In the genomic region with DNA sequence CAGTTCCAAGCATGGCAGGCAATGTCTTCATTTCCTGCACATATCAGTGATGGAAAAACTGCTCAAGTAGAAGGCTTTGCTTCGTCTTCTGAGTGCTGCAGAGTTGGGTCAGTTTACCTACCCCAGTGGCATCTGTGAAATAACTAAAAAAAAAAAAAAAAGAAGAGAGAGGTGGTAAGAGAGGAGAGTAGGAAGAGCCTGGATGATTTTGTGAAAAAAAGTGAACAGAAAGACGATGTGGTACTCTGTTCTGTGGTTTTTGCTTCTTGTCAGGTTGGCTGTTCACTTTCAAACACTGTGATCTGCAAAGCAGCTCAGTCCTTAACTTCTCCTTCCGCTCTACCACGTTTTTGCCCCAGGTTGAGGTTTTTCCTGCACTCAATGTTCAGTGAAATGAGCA, we compare ENCODE assay signal across 9 cellular contexts. TPM values are rescaled to one million over a fixed set of nuclear protein-coding genes. Genes with fewer than 3 reads are reported as not detected.
A peak's percentile ranks its signal among the peaks of the same experiment; 100 is the strongest.
DNase-seq lines count a peak whose midpoint lies in the region; ATAC-seq and TF ChIP-seq lines count a peak whose summit lies in the region.
"Had no signal": no experiment of that assay in that cellular context is flagged by ENCODE, and none has a peak within 500 bp of the region (broad histone marks: within the 10 kb centered on the region; RNA-seq: fewer than 3 reads in every experiment).

A gene with protein sequence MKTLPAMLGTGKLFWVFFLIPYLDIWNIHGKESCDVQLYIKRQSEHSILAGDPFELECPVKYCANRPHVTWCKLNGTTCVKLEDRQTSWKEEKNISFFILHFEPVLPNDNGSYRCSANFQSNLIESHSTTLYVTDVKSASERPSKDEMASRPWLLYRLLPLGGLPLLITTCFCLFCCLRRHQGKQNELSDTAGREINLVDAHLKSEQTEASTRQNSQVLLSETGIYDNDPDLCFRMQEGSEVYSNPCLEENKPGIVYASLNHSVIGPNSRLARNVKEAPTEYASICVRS (minus strand): TSS at position 145 of the 400 bp plus-strand sequence. CDS start 114 bp downstream, at position 31.

- peak; percentile 49 for ATAC-seq in HG02938 (IDR thresholded peaks at IDR 0.05; ENCODE audit: unreplicated experiment)
- ATAC-seq in T-helper 17 cell, result peak; percentile 66
- no peak for ATAC-seq in gastroesophageal sphincter

- H3K4me3 ChIP-seq in thymus (ENCODE audit: low read length) (peak within 1 kb of the TSS; percentile 41), gastroesophageal sphincter (no peak within 1 kb of the TSS), suprapubic skin (no peak within 1 kb of the TSS)

- no peaks in the 10 kb centered on the region for H3K27me3 Mint-ChIP-seq in T-helper 17 cell

- H3K4me1 Mint-ChIP-seq in T-helper 17 cell, result peaks cover 41% of the 10 kb centered on the region

- TF ChIP-seq EP300 in gastroesophageal sphincter (IDR thresholded peaks at IDR 0.05) (no peak), suprapubic skin (IDR thresholded peaks at IDR 0.05) (no peak)

- peak within 1 kb of the TSS; percentile 95 for H3K4me3 Mint-ChIP-seq in T-helper 17 cell

- H3K9me3 ChIP-seq in T-helper 17 cell (ENCODE audit: control insufficient read depth, low read length, poor library complexity, severe bottlenecking), result no peaks in the 10 kb centered on the region
- H3K9me3 ChIP-seq in thymus (ENCODE audit: control insufficient read depth), result no peaks in the 10 kb centered on the region
- H3K9me3 ChIP-seq in gastroesophageal sphincter, result no peaks in the 10 kb centered on the region
- no peaks in the 10 kb centered on the region for H3K9me3 ChIP-seq in suprapubic skin

- peaks cover 2% of the 10 kb centered on the region for H3K36me3 Mint-ChIP-seq in T-helper 17 cell (ENCODE audit: low read depth)

- H3K27ac Mint-ChIP-seq in T-helper 17 cell, result peak within 1 kb of the TSS; percentile 98

- no peaks in the 10 kb centered on the region for H3K27me3 ChIP-seq in thymus (ENCODE audit: control insufficient read depth, insufficient read depth)
- H3K27me3 ChIP-seq in gastroesophageal sphincter, result no peaks in the 10 kb centered on the region
- no peaks in the 10 kb centered on the region for H3K27me3 ChIP-seq in suprapubic skin

- WGBS in thymus, result 7% methylated on average over 4 of the region's 4 CpGs
- WGBS in gastroesophageal sphincter (ENCODE audit: low coverage in 1 of 2), 2 donors, result 67 to 84% methylated on average over 3 to 4 of the region's 4 CpGs
- WGBS in suprapubic skin, result 71% methylated on average over 4 of the region's 4 CpGs

- TF ChIP-seq CTCF in gastroesophageal sphincter (IDR thresholded peaks at IDR 0.05) (no peak), suprapubic skin (IDR thresholded peaks at IDR 0.05) (no peak)

- TF ChIP-seq POLR2A in gastroesophageal sphincter (IDR thresholded peaks at IDR 0.05) (no peak), suprapubic skin (IDR thresholded peaks at IDR 0.05) (no peak)

- peak; percentile 26 to 31 for DNase-seq in stimulated activated CD4-positive, alpha-beta T cell treated with anti-CD3 and anti-CD28 coated beads, Interleukin-2, amount 100 ng/mL, for 24 hours
- DNase-seq in stimulated activated CD4-positive, alpha-beta T cell treated with anti-CD3 and anti-CD28 coated beads, Interleukin-12 subunit alpha, Interleukin-12 subunit beta, amount 100 ng/mL, for 4 hours, result no peak
- no peak for DNase-seq in T-helper 17 cell
- no peak for DNase-seq in dermis blood vessel endothelial cell
- no peak for DNase-seq in suprapubic skin (ENCODE audit: low spot score in 2 of 2)
- DNase-seq: NCI-H2029 treated with DMSO at 0.1 percent for 48 hours had no signal

- H3K36me3 ChIP-seq in thymus (ENCODE audit: control insufficient read depth, insufficient read depth) (no peaks in the 10 kb centered on the region), gastroesophageal sphincter (no peaks in the 10 kb centered on the region), suprapubic skin (no peaks in the 10 kb centered on the region)

- H3K4me1 ChIP-seq in thymus (ENCODE audit: control insufficient read depth, insufficient read depth, low read length), result peaks cover 3% of the 10 kb centered on the region
- H3K4me1 ChIP-seq in gastroesophageal sphincter, result no peaks in the 10 kb centered on the region
- H3K4me1 ChIP-seq in suprapubic skin, result no peaks in the 10 kb centered on the region

- H3K27ac ChIP-seq in thymus (ENCODE audit: low read depth), result peak within 1 kb of the TSS; percentile 87
- H3K27ac ChIP-seq in gastroesophageal sphincter, result no peak within 1 kb of the TSS
- H3K27ac ChIP-seq in suprapubic skin, result no peak within 1 kb of the TSS

RNA-seq across cellular contexts. Expression of the gene that starts here (rescaled TPM):
- total RNA-seq in T-helper 17 cell (10 to 100 TPM in 1 of 2 donors, 1 to 10 TPM in 1; 9.4 to 16.0 TPM), dermis blood vessel endothelial cell (under 0.01 and 0.05 TPM in 2 replicates), gastroesophageal sphincter (1 to 10 TPM in 1 of 4 donors, under 1 TPM in 1, not detected in 2; 0.08 to 1.8 TPM), suprapubic skin (1 to 10 TPM in 1 of 4 donors, not detected in 3; 2.9 TPM)
- polyA plus RNA-seq in thymus, result 13.2 TPM

Comparison
In these comparisons a context has a peak if more than half of its experiments do, and no peak if none do; other contexts are left out.
1. DNase-seq: peak in stimulated activated CD4-positive, alpha-beta T cell treated with anti-CD3 and anti-CD28 coated beads, Interleukin-2, amount 100 ng/mL, for 24 hours (2 of 2); none in stimulated activated CD4-positive, alpha-beta T cell treated with anti-CD3 and anti-CD28 coated beads, Interleukin-12 subunit alpha, Interleukin-12 subunit beta, amount 100 ng/mL, for 4 hours (single experiment), T-helper 17 cell (0 of 3), dermis blood vessel endothelial cell (single experiment) and suprapubic skin (0 of 2).